Comparison of ENCODE assay signal across 20 cellular contexts in genomic region chr21:41846033-41846317, GRCh38.
"Had no signal": no experiment of that assay in that cellular context is flagged by ENCODE, and none has a peak within 500 bp of the region (broad histone marks: within the 10 kb centered on the region; RNA-seq: fewer than 3 reads in every experiment).

No MANE protein-coding gene starts in this region.

- DNase-seq: activated CD4-positive, alpha-beta T cell treated with anti-CD3 and anti-CD28 coated beads, Interleukin-2, amount 10 ng/mL, durations not matched to agents 24 days and 14 days; activated CD8-positive, alpha-beta T cell treated with anti-CD3 and anti-CD28 coated beads for 36 hours; activated gamma-delta T cell treated with Interleukin-2 at 50 U/mL for 16 hours; activated T-cell treated with anti-CD3 and anti-CD28 coated beads, Interleukin-2, amount 50 U/mL, for 1 hour; body of pancreas; central memory CD4-positive, alpha-beta T cell; effector memory CD8-positive, alpha-beta T cell; left ventricle myocardium inferior; naive thymus-derived CD4-positive, alpha-beta T cell; ovary; psoas muscle; stimulated activated CD4-positive, alpha-beta T cell treated with anti-CD3 and anti-CD28 coated beads, Interleukin-12 subunit alpha, Interleukin-12 subunit beta, amount 100 ng/mL, for 4 hours; stimulated activated CD4-positive, alpha-beta T cell treated with anti-CD3 and anti-CD28 coated beads, Interleukin-4, amount 100 ng/mL, for 4 hours; stimulated activated naive CD8-positive, alpha-beta T cell treated with anti-CD3 and anti-CD28 coated beads, Interleukin-15, Interleukin-2, amounts not matched to agents 100 U/mL and 50 U/mL, for 24 hours; T-helper 17 cell; upper lobe of left lung had no signal

- H3K27ac ChIP-seq: body of pancreas, esophagus muscularis mucosa, left ventricle myocardium inferior, ovary, psoas muscle, right atrium auricular region, upper lobe of left lung had no signal

- H3K4me1 ChIP-seq: body of pancreas, esophagus muscularis mucosa, left ventricle myocardium inferior, psoas muscle, upper lobe of left lung had no signal

- H3K4me3 ChIP-seq: body of pancreas, dorsolateral prefrontal cortex, esophagus muscularis mucosa, left ventricle myocardium inferior, ovary, psoas muscle, right atrium auricular region, upper lobe of left lung had no signal

- H3K27me3 ChIP-seq: body of pancreas, dorsolateral prefrontal cortex, esophagus muscularis mucosa, ovary, right atrium auricular region, upper lobe of left lung had no signal

- ATAC-seq: activated CD8-positive, alpha-beta T cell treated with anti-CD3 and anti-CD28 coated beads for 36 hours; body of pancreas; effector memory CD8-positive, alpha-beta T cell; naive thymus-derived CD4-positive, alpha-beta T cell; stimulated activated naive CD8-positive, alpha-beta T cell treated with anti-CD3 and anti-CD28 coated beads, Interleukin-15, Interleukin-2, amounts not matched to agents 100 U/mL and 50 U/mL, for 24 hours; T-helper 17 cell had no signal

- H3K36me3 ChIP-seq: ovary, right atrium auricular region had no signal

- H3K4me3 Mint-ChIP-seq: activated CD4-positive, alpha-beta T cell treated with anti-CD3 and anti-CD28 coated beads, Interleukin-2, amount 10 ng/mL, durations not matched to agents 24 days and 14 days; activated CD8-positive, alpha-beta T cell treated with anti-CD3 and anti-CD28 coated beads for 36 hours; activated naive CD4-positive, alpha-beta T cell treated with anti-CD3 and anti-CD28 coated beads, Interleukin-2, amount 50 U/mL, for 24 hours; effector memory CD8-positive, alpha-beta T cell; naive thymus-derived CD4-positive, alpha-beta T cell; T-helper 17 cell had no signal

- H3K27me3 Mint-ChIP-seq: activated CD4-positive, alpha-beta T cell treated with anti-CD3 and anti-CD28 coated beads, Interleukin-2, amount 10 ng/mL, durations not matched to agents 24 days and 14 days; activated CD8-positive, alpha-beta T cell treated with anti-CD3 and anti-CD28 coated beads for 36 hours; activated naive CD4-positive, alpha-beta T cell treated with anti-CD3 and anti-CD28 coated beads, Interleukin-2, amount 50 U/mL, for 24 hours; effector memory CD8-positive, alpha-beta T cell; naive thymus-derived CD4-positive, alpha-beta T cell; T-helper 17 cell had no signal

- H3K9me3 ChIP-seq: body of pancreas, ovary, psoas muscle had no signal

- H3K9me3 Mint-ChIP-seq: activated naive CD4-positive, alpha-beta T cell treated with anti-CD3 and anti-CD28 coated beads, Interleukin-2, amount 50 U/mL, for 24 hours; effector memory CD8-positive, alpha-beta T cell had no signal

- H3K4me1 Mint-ChIP-seq: T-helper 17 cell had no signal

- H3K27ac Mint-ChIP-seq: activated CD4-positive, alpha-beta T cell treated with anti-CD3 and anti-CD28 coated beads, Interleukin-2, amount 10 ng/mL, durations not matched to agents 24 days and 14 days; activated CD8-positive, alpha-beta T cell treated with anti-CD3 and anti-CD28 coated beads for 36 hours; activated naive CD4-positive, alpha-beta T cell treated with anti-CD3 and anti-CD28 coated beads, Interleukin-2, amount 50 U/mL, for 24 hours; effector memory CD8-positive, alpha-beta T cell; T-helper 17 cell had no signal
